ENCODE assay signal across 12 cellular contexts in the genomic region with DNA sequence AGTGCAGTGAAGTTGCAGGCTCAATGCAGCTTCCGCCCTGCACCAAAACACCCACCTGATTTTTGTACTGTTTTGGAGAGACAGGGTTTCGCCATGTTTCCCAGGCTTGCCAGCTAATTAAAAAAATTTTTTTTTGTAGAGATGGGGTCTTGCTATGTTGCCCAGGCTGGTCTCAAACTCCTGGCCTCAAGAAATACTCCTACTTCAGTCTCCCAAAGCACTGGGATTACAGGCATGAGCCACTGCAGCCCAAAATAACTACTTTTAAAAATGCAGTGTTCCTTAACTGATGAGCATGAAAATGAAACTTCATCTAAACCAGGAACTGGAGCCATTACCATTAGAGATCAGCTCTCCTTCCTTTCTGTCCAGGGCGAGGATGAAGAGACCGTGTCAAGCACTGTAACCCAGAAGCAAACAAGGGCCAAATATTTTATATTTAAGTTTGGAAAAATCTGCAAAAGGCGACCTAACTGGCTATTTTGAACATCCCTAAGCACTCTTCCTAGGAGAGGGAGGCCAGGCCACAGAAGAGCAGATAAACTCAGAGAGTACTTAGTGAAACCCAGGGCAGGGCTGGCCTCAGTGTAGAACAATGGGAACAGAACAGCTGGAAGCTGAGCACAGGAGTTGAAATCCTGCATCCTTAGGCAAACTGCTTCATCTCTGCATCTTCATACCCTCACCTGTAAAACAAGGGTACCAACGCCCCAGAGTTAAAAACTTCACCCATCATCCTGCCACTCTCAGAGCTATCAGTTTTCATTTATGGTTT. TPM values are rescaled to one million over a fixed set of nuclear protein-coding genes. Genes with fewer than 3 reads are reported as not detected.
DNase-seq lines count a peak whose midpoint lies in the region; ATAC-seq, FAIRE-seq and TF ChIP-seq lines count a peak whose summit lies in the region.
"Had no signal": no experiment of that assay in that cellular context is flagged by ENCODE, and none has a peak within 500 bp of the region (broad histone marks: within the 10 kb centered on the region; RNA-seq: fewer than 3 reads in every experiment).

No MANE protein-coding gene starts in this region.

- H3K9me3 Mint-ChIP-seq in activated naive CD4-positive, alpha-beta T cell treated with anti-CD3 and anti-CD28 coated beads, Interleukin-2, amount 50 U/mL, for 72 hours: no peaks in the 10 kb centered on the region
- no peaks in the 10 kb centered on the region for H3K9me3 Mint-ChIP-seq in naive thymus-derived CD8-positive, alpha-beta T cell

- peak overlapping the region; percentile 4 to 9 for H3K27ac Mint-ChIP-seq in activated naive CD4-positive, alpha-beta T cell treated with anti-CD3 and anti-CD28 coated beads, Interleukin-2, amount 50 U/mL, for 72 hours
- peak overlapping the region; percentile 15 to 89 (median 66) for H3K27ac Mint-ChIP-seq in naive thymus-derived CD8-positive, alpha-beta T cell

- H3K27me3 ChIP-seq in breast epithelium (no peaks in the 10 kb centered on the region), uterus (no peaks in the 10 kb centered on the region)

- TF ChIP-seq POLR2A in breast epithelium (IDR thresholded peaks at IDR 0.05) (no peak), uterus (IDR thresholded peaks at IDR 0.05) (no peak)

- intact Hi-C loops in breast epithelium (cut with DNase I; ENCODE audit: low total_unique reads): no loop called here
- intact Hi-C loops in uterus (cut with DNase I; ENCODE audit: low total_unique reads): no loop called here

- peak overlapping the region in 4 of 10 donors; percentile 2 to 24 (median 10) for H3K4me3 Mint-ChIP-seq in naive thymus-derived CD8-positive, alpha-beta T cell

- H3K9me3 ChIP-seq in breast epithelium (no peaks in the 10 kb centered on the region), uterus (no peaks in the 10 kb centered on the region)

- no peaks in the 10 kb centered on the region for H3K27me3 Mint-ChIP-seq in naive thymus-derived CD8-positive, alpha-beta T cell

- peak overlapping the region; percentile 40 to 52 for H3K27ac ChIP-seq in breast epithelium
- peak overlapping the region; percentile 34 to 47 for H3K27ac ChIP-seq in uterus

- H3K4me3 ChIP-seq in breast epithelium (peak overlapping the region in 1 of 3 donors; percentile 16), uterus (no peak overlapping the region)

- no peak for FAIRE-seq in urothelium cell line (lab: Jason Lieb, UNC)

- H3K4me1 ChIP-seq in breast epithelium (peaks cover 0 to 10% of the 10 kb centered on the region in 2 donors), uterus (peaks cover 28 to 29% of the 10 kb centered on the region in 2 donors)

- POLR2A ChIA-PET in naive thymus-derived CD8-positive, alpha-beta T cell (lab: Charles Lee): interaction anchor here (0.5 kb wide), 1 partner anchor 775 kb away, joined by 5 read pairs; no protein-coding TSS in a partner anchor

- TF ChIP-seq CTCF in breast epithelium (IDR thresholded peaks at IDR 0.05): no peak
- no peak for TF ChIP-seq CTCF in uterus (IDR thresholded peaks at IDR 0.05)

- no peak for DNase-seq in activated naive CD4-positive, alpha-beta T cell treated with anti-CD3 and anti-CD28 coated beads, Interleukin-2, amount 50 U/mL, for 72 hours (ENCODE audit: low spot score in 2 of 2)
- DNase-seq in activated naive CD4-positive, alpha-beta T cell (lab: John Stamatoyannopoulos, UW): no peak
- DNase-seq in breast epithelium (ENCODE audit: low spot score in 2 of 2) (no peak), uterus (no peak), NCI-H146 treated with DMSO at 0.1 percent for 48 hours (lab: John Stamatoyannopoulos, UW; ENCODE audit: unreplicated experiment) (no peak), urothelium cell line (ENCODE audit: low spot score) (no peak)
- no peak for DNase-seq in naive thymus-derived CD8-positive, alpha-beta T cell
- DNase-seq in activated CD4-positive, alpha-beta T cell treated with anti-CD3 and anti-CD28 coated beads, Interleukin-2, amount 50 U/mL, for 4 hours: no peak
- DNase-seq: activated naive CD4-positive, alpha-beta T cell treated with Interleukin-2 at 50 U/mL for 16 hours; dermis blood vessel endothelial cell; NCI-H1694; stimulated activated naive CD8-positive, alpha-beta T cell treated with anti-CD3 and anti-CD28 coated beads, Interleukin-15, Interleukin-2, amounts not matched to agents 100 U/mL and 50 U/mL, for 24 hours had no signal

- H3K36me3 ChIP-seq in breast epithelium (no peaks in the 10 kb centered on the region), uterus (no peaks in the 10 kb centered on the region)

- peak in 1 of 2 donors; percentile 6 for ATAC-seq in activated naive CD4-positive, alpha-beta T cell treated with anti-CD3 and anti-CD28 coated beads, Interleukin-2, amount 50 U/mL, for 72 hours
- no peak for ATAC-seq in naive thymus-derived CD8-positive, alpha-beta T cell

- no peaks in the 10 kb centered on the region for H3K36me3 Mint-ChIP-seq in activated naive CD4-positive, alpha-beta T cell treated with anti-CD3 and anti-CD28 coated beads, Interleukin-2, amount 50 U/mL, for 72 hours
- H3K36me3 Mint-ChIP-seq in naive thymus-derived CD8-positive, alpha-beta T cell: peaks cover 0 to 15% (median 0%) of the 10 kb centered on the region in 3 donors

- peaks cover 41 to 87% (median 82%) of the 10 kb centered on the region in 4 donors for H3K4me1 Mint-ChIP-seq in naive thymus-derived CD8-positive, alpha-beta T cell

RNA-seq across cellular contexts. Expression of a gene that starts 24.0 kb away (rescaled TPM):
- 10 to 100 TPM; 39.9 to 50.0 TPM for total RNA-seq in activated naive CD4-positive, alpha-beta T cell treated with anti-CD3 and anti-CD28 coated beads, Interleukin-2, amount 50 U/mL, for 72 hours
- 10 to 100 TPM; 61.6 to 82.6 (median 69.5) TPM for total RNA-seq in breast epithelium
- 100 to 1,000 TPM; 153 to 167 TPM for total RNA-seq in naive thymus-derived CD8-positive, alpha-beta T cell
- polyA plus RNA-seq in naive thymus-derived CD8-positive, alpha-beta T cell: 10 to 100 TPM in 1 of 3 donors, 1 to 10 TPM in 2; 2.9 to 12.0 (median 6.4) TPM
- 100 to 1,000 TPM in 1 of 4 donors, 10 to 100 TPM in 3; 58.5 to 146 (median 65.6) TPM for total RNA-seq in uterus
